8 cellular contexts compared by ENCODE assay signal in the genomic region with DNA sequence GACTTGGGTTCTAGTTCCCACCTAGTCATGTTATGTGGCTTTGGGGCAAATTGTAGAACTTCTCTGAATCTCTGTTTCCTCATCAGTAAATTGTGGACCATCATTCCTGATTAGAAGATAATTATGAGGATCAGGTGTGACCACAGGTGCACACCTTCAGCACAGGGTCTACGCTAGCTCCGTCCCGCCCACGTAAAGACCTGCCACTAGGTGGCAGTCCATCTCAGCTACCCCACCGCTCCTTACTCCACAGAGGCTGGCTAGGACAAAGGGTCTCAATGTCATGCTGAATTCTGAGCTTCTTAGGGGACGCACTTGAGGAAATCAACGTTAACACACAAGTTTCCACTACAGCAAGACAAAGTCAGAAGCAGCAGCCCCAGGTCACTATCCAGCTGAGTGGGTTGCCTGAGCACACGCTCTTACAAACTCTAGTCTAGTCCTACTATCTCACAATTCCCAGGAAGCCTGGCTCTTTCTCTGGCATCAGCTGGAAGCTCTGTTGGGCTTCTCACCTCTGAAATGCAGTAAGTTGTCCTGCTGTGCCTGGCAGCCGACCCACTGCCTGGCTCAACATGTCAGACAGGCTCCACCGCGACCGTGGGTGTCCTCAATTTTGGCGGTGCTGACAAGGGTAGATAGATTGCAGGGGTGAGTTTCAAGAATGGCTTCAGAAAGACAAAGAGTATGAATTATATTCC. TPM values are rescaled to one million over a fixed set of nuclear protein-coding genes. Genes with fewer than 3 reads are reported as not detected.
DNase-seq lines count a peak whose midpoint lies in the region; ATAC-seq, FAIRE-seq and TF ChIP-seq lines count a peak whose summit lies in the region.

No MANE protein-coding gene starts in this region.

- FAIRE-seq in GM12878 (lab: Jason Lieb, UNC), result no peak

- peaks cover 46% of the 10 kb centered on the region for H3K4me1 ChIP-seq in GM12878 (ENCODE audit: control insufficient read depth, insufficient read depth, low read length)

- RAD21 ChIA-PET in GM12878 (lab: Charles Lee; ENCODE audit: unreplicated experiment), result interaction anchor here (0.7 to 7.8 kb wide), 23 partner anchors 8 to 204 kb away, joined by 3 to 72 read pairs (median 6); no protein-coding TSS in a partner anchor

- no peak overlapping the region for H3K4me2 ChIP-seq in GM12878 (ENCODE audit: control insufficient read depth, insufficient read depth)

- no peak overlapping the region for H3K9ac ChIP-seq in GM12878 (ENCODE audit: control insufficient read depth, insufficient read depth, low read length)

- H3K27me3 Mint-ChIP-seq in T-helper 2 cell treated with Interferon-gamma antibody and Interleukin-4, amounts not matched to agents 5 μg/mL and 100 μg/mL, for 36 hours (ENCODE audit: low read depth), result no peaks in the 10 kb centered on the region

- H3K27ac Mint-ChIP-seq in T-helper 2 cell treated with Interferon-gamma antibody and Interleukin-4, amounts not matched to agents 5 μg/mL and 100 μg/mL, for 36 hours, result peak overlapping the region; percentile 88

- H3K36me3 ChIP-seq in GM12878 (ENCODE audit: control insufficient read depth in 2 of 2, insufficient read depth in 2 of 2, low read length in 1 of 2), result no peaks in the 10 kb centered on the region

- ATAC-seq in GM12878 (peak; percentile 35), GM21723 (IDR thresholded peaks at IDR 0.05; ENCODE audit: unreplicated experiment) (no peak)

- TF ChIP-seq RAD21 in GM12878 (IDR thresholded peaks at IDR 0.05; ENCODE audit: insufficient read depth, low read depth, low read length), result peak; percentile 80

- SMC1A ChIA-PET in GM12878 (lab: Charles Lee; ENCODE audit: uncharacterized antibody, unreplicated experiment), result interaction anchor here (1.0 to 4.8 kb wide), 28 partner anchors 9 to 206 kb away, joined by 3 to 70 read pairs (median 5); partner anchors contain the start of gene LPIN3

- TF ChIP-seq EP300 in GM12878 (IDR thresholded peaks at IDR 0.05; ENCODE audit: borderline replicate concordance in 1 of 2, control insufficient read depth in 1 of 2, low read depth in 2 of 2, low read length in 2 of 2), result no peak

- H3K4me3 Mint-ChIP-seq in T-helper 2 cell treated with Interferon-gamma antibody and Interleukin-4, amounts not matched to agents 5 μg/mL and 100 μg/mL, for 36 hours, result peak overlapping the region; percentile 87

- H3K4me3 ChIP-seq in GM12878, result no peak overlapping the region

- peaks cover 41% of the 10 kb centered on the region for H3K4me1 Mint-ChIP-seq in T-helper 2 cell treated with Interferon-gamma antibody and Interleukin-4, amounts not matched to agents 5 μg/mL and 100 μg/mL, for 36 hours (ENCODE audit: low read depth)

- H3K27ac ChIP-seq in GM12878 (ENCODE audit: control insufficient read depth, insufficient read depth), result no peak overlapping the region

- in situ Hi-C loops in GM12878 (cut with MboI), result no loop called here

- TF ChIP-seq CTCF in GM12878 (IDR thresholded peaks at IDR 0.05 in 2 of 3, conservative IDR thresholded peaks at IDR 0.05 in 1 of 3; ENCODE audit: control insufficient read depth in 2 of 3, extremely low read depth in 1 of 3, insufficient read depth in 1 of 3, low read depth in 3 of 3, low read length in 3 of 3), result peak; percentile 80 to 88 (median 82)

- H3K9me3 Mint-ChIP-seq in T-helper 2 cell treated with Interferon-gamma antibody and Interleukin-4, amounts not matched to agents 5 μg/mL and 100 μg/mL, for 36 hours, result no peaks in the 10 kb centered on the region

- intact Hi-C loops in GM12878 (cut with micrococcal nuclease; ENCODE audit: unreplicated experiment), result loop anchor here (1.0 to 5.0 kb wide), 3 partner anchors 97 to 205 kb away; partner anchors contain the start of genes LPIN3 and ZHX3

- H4K20me1 ChIP-seq in GM12878 (ENCODE audit: control insufficient read depth, insufficient read depth), result no peaks in the 10 kb centered on the region

- no peaks in the 10 kb centered on the region for H3K9me3 ChIP-seq in GM12878 (replicated peaks; ENCODE audit: control insufficient read depth, insufficient read depth, low read length)

- no TSS peak for BruUV-seq in GM12878 (replicated peaks; lab: Mats Ljungman, UMichigan)

- POLR2A ChIA-PET in GM12878 (lab: Charles Lee), result interaction anchor here (1.2 to 5.3 kb wide), 5 partner anchors 22 to 153 kb away, joined by 4 to 29 read pairs (median 10); no protein-coding TSS in a partner anchor

- H3K36me3 Mint-ChIP-seq in T-helper 2 cell treated with Interferon-gamma antibody and Interleukin-4, amounts not matched to agents 5 μg/mL and 100 μg/mL, for 36 hours (ENCODE audit: low read depth), result peaks cover 22% of the 10 kb centered on the region

- 49% methylated on average over 13 of the region's 13 CpGs for WGBS in GM12878 (ENCODE audit: insufficient coverage, insufficient replicate concordance, low lambda C conversion rate, missing lambda C conversion rate)

- DNase-seq in Daoy (ENCODE audit: low read depth), result peak; percentile 43
- peak; percentile 50 for DNase-seq in KG1 (lab: John Stamatoyannopoulos, UW)
- peak; percentile 55 for DNase-seq in T-helper 2 cell treated with Interferon-gamma antibody and Interleukin-4, amounts not matched to agents 5 μg/mL and 100 μg/mL, for 36 hours (ENCODE audit: low spot score)
- no peak for DNase-seq in GM12878 (ENCODE audit: low read depth, low spot score)
- peak; percentile 56 for DNase-seq in kidney tubule cell (ENCODE audit: low spot score)
- DNase-seq in stimulated activated CD8-positive, alpha-beta memory T cell treated with anti-CD3 and anti-CD28 coated beads, Interleukin-7, amount 100 ng/mL, for 1 hour (ENCODE audit: low read depth in 2 of 2), result peak; percentile 44 to 50
- no peak for DNase-seq in putamen (ENCODE audit: low spot score)

- no peak for TF ChIP-seq POLR2A in GM12878 (IDR thresholded peaks at IDR 0.05; ENCODE audit: low read depth, low read length)

- peaks cover 34% of the 10 kb centered on the region for H3K79me2 ChIP-seq in GM12878 (ENCODE audit: control insufficient read depth, insufficient read depth, low read length)

- no peaks in the 10 kb centered on the region for H3K27me3 ChIP-seq in GM12878 (replicated peaks in 1 of 2; ENCODE audit: control insufficient read depth in 2 of 2, insufficient read depth in 2 of 2, low read length in 1 of 2)

- CTCF ChIA-PET in GM12878 (lab: Yijun Ruan, JAX), result interaction anchor here (0.6 to 6.2 kb wide), 45 partner anchors 9 to 276 kb away, joined by 3 to 110 read pairs (median 6); partner anchors contain the start of gene LPIN3

- no peak overlapping the region for H2AFZ ChIP-seq in GM12878 (ENCODE audit: control insufficient read depth, low read depth, low read length)

TF ChIP-seq in GM12878, 131 proteins besides CTCF, POLR2A, EP300 and RAD21:
- TF ChIP-seq NBN (IDR thresholded peaks at IDR 0.05) (no peak; the same call in 1 of the 2 replicates), YY1 (IDR thresholded peaks at IDR 0.05; ENCODE audit: low read depth, low read length) (peak; percentile 41; the same call in 1 of the 2 replicates), MEF2B (IDR thresholded peaks at IDR 0.05; ENCODE audit: partially characterized antibody, poor library complexity, severe bottlenecking) (no peak), BHLHE40 (IDR thresholded peaks at IDR 0.05; ENCODE audit: borderline replicate concordance in 1 of 2, low read depth in 2 of 2, low read length in 1 of 2) (peak in 1 of 2 experiments; percentile 56; a peak in 2 of 4 replicates), TCF7 (IDR thresholded peaks at IDR 0.05; ENCODE audit: borderline replicate concordance) (no peak), EGR1 (IDR thresholded peaks at IDR 0.05; ENCODE audit: borderline replicate concordance in 1 of 2, low read depth in 2 of 2, low read length in 2 of 2) (peak in 1 of 2 experiments; percentile 92; a peak in 2 of 3 replicates), SREBF2 (IDR thresholded peaks at IDR 0.05; ENCODE audit: low read length) (no peak), SMC3 (IDR thresholded peaks at IDR 0.05; ENCODE audit: borderline replicate concordance, low read length) (peak; percentile 70; the same call in 1 of the 2 replicates), IKZF2 (IDR thresholded peaks at IDR 0.05) (0 out of 4 replicates have a peak, but pooled peaks of 1 of the 2 experiments have one; percentile 15), BRCA1 (IDR thresholded peaks at IDR 0.05; ENCODE audit: low read depth, low read length) (no peak)
- TF ChIP-seq, protein P1, sequence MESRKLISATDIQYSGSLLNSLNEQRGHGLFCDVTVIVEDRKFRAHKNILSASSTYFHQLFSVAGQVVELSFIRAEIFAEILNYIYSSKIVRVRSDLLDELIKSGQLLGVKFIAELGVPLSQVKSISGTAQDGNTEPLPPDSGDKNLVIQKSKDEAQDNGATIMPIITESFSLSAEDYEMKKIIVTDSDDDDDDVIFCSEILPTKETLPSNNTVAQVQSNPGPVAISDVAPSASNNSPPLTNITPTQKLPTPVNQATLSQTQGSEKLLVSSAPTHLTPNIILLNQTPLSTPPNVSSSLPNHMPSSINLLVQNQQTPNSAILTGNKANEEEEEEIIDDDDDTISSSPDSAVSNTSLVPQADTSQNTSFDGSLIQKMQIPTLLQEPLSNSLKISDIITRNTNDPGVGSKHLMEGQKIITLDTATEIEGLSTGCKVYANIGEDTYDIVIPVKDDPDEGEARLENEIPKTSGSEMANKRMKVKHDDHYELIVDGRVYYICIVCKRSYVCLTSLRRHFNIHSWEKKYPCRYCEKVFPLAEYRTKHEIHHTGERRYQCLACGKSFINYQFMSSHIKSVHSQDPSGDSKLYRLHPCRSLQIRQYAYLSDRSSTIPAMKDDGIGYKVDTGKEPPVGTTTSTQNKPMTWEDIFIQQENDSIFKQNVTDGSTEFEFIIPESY (IDR thresholded peaks at IDR 0.05), result peak; percentile 64; the same call in 1 of the 2 replicates
TF ChIP-seq in GM12878: peak in this region for 6.

RNA-seq across cellular contexts. Expression of gene PLCG1, which starts 2.0 kb away (rescaled TPM):
- 18.5 and 37.1 TPM in 2 replicates for total RNA-seq in Daoy (2014; rRNA removed; shearing (Covaris generic))
- 292 and 309 TPM in 2 replicates for total RNA-seq in GM12878 (2013; cell fraction: nucleolus; rRNA removed)
- total RNA-seq in GM12878 (2014; rRNA removed) (48.4 and 55.4 TPM in 2 replicates), GM12878 (2014; rRNA removed; fragmentation: Illumina TruSeq; extraction: Trizol) (39.3 and 39.5 TPM in 2 replicates), GM12878 (2021) (78.6 and 85.4 TPM in 2 replicates)
- 53.5 TPM for polyA plus RNA-seq in GM12878 (2011; ENCODE audit: low read depth)
- polyA plus RNA-seq in GM12878 (2011; rRNA removed) (61.7 and 114 TPM in 2 replicates), GM12878 (2014; fragmentation: Illumina TruSeq; extraction: Trizol) (29.2 and 51.0 TPM in 2 replicates), GM12878 (2014; fragmentation: Nextera tagmentation; extraction: Ambion mirVana) (1 to 10 TPM; 2.6 to 3.0 TPM), GM12878 (2014; rRNA removed) (70.4 and 85.0 TPM in 2 replicates), GM12878 (2016; fragmentation: Nextera tagmentation; extraction: Ambion mirVana) (10 to 100 TPM; 12.8 to 13.0 TPM)
- polyA plus RNA-seq in GM12878 (2011; cell fraction: cytosol; rRNA removed), result 117 and 135 TPM in 2 replicates
- polyA plus RNA-seq in GM12878 (2011; cell fraction: nucleus; rRNA removed), result 795 and 878 TPM in 2 replicates
- 67.5 and 102 TPM in 2 replicates for polyA plus RNA-seq in GM12878 (2012)
- 123 and 185 TPM in 2 replicates for polyA minus RNA-seq in GM12878 (2011; rRNA and poly(A)+ RNA removed)
- 60.8 and 65.4 TPM in 2 replicates for polyA minus RNA-seq in GM12878 (2011; cell fraction: cytosol; rRNA and poly(A)+ RNA removed)
- polyA minus RNA-seq in GM12878 (2011; cell fraction: nucleus; rRNA and poly(A)+ RNA removed), result 200 and 222 TPM in 2 replicates

Comparison
In these comparisons a context has a peak if more than half of its experiments do, and no peak if none do; other contexts are left out.
1. DNase-seq: peak in Daoy (single experiment), KG1 (single experiment), T-helper 2 cell treated with Interferon-gamma antibody and Interleukin-4, amounts not matched to agents 5 μg/mL and 100 μg/mL, for 36 hours (single experiment), kidney tubule cell (single experiment) and stimulated activated CD8-positive, alpha-beta memory T cell treated with anti-CD3 and anti-CD28 coated beads, Interleukin-7, amount 100 ng/mL, for 1 hour (2 of 2); none in GM12878 (single experiment) and putamen (single experiment).